13 cellular contexts compared by ENCODE assay signal in genomic region chr15:74768099-74768770, GRCh38. TPM values are rescaled to one million over a fixed set of nuclear protein-coding genes. Genes with fewer than 3 reads are reported as not detected.
DNase-seq lines count a peak whose midpoint lies in the region; ATAC-seq and TF ChIP-seq lines count a peak whose summit lies in the region.
"Had no signal": no experiment of that assay in that cellular context is flagged by ENCODE, and none has a peak within 500 bp of the region (broad histone marks: within the 10 kb centered on the region; RNA-seq: fewer than 3 reads in every experiment).

No MANE protein-coding gene starts in this region.

- peak; percentile 53 for DNase-seq in activated CD4-positive, alpha-beta T cell treated with anti-CD3 and anti-CD28 coated beads, Interleukin-2, amount 10 ng/mL, durations not matched to agents 24 days and 14 days
- no peak for DNase-seq in activated CD4-positive, alpha-beta T cell treated with anti-CD3 and anti-CD28 coated beads, Interleukin-2, amount 50 U/mL, for 4 hours
- DNase-seq in NCI-H69 (lab: John Stamatoyannopoulos, UW) (peak; percentile 12), endodermal cell (no peak), D341Med (ENCODE audit: low spot score) (no peak), mesenteric fat pad (ENCODE audit: low spot score) (no peak)
- DNase-seq in stimulated activated naive CD8-positive, alpha-beta T cell treated with anti-CD3 and anti-CD28 coated beads, Interleukin-15, amount 100 ng/mL, for 72 hours = no peak
- no peak for DNase-seq in activated effector memory CD4-positive, alpha-beta T cell treated with Interleukin-2 at 50 U/mL for 16 hours

- no peak overlapping the region for H3K4me3 Mint-ChIP-seq in activated CD4-positive, alpha-beta T cell treated with anti-CD3 and anti-CD28 coated beads, Interleukin-2, amount 10 ng/mL, durations not matched to agents 24 days and 14 days
- H3K4me3 Mint-ChIP-seq in endodermal cell = peak overlapping the region; percentile 14
- peak overlapping the region; percentile 31 to 73 for H3K4me3 Mint-ChIP-seq in stimulated activated naive CD8-positive, alpha-beta T cell treated with anti-CD3 and anti-CD28 coated beads, Interleukin-15, amount 100 ng/mL, for 72 hours
- H3K4me3 Mint-ChIP-seq: activated CD4-positive, alpha-beta memory T cell treated with anti-CD3 and anti-CD28 coated beads for 36 hours; IgD-negative memory B cell had no signal

- no peaks in the 10 kb centered on the region for H3K36me3 Mint-ChIP-seq in activated CD4-positive, alpha-beta T cell treated with anti-CD3 and anti-CD28 coated beads, Interleukin-2, amount 10 ng/mL, durations not matched to agents 24 days and 14 days (ENCODE audit: low read depth)
- H3K36me3 Mint-ChIP-seq in endodermal cell (ENCODE audit: low read depth) = no peaks in the 10 kb centered on the region
- H3K36me3 Mint-ChIP-seq: activated CD4-positive, alpha-beta memory T cell treated with anti-CD3 and anti-CD28 coated beads for 36 hours; activated naive CD4-positive, alpha-beta T cell treated with anti-CD3 and anti-CD28 coated beads, Interleukin-2, amount 50 U/mL, for 72 hours; IgD-negative memory B cell had no signal

- peaks cover 11% of the 10 kb centered on the region for H3K27me3 ChIP-seq in endodermal cell (ENCODE audit: control insufficient read depth, insufficient read depth, low read length, poor library complexity, severe bottlenecking)

- no peak overlapping the region for H3K4me3 ChIP-seq in endodermal cell (ENCODE audit: low read length)
- H3K4me3 ChIP-seq: lower lobe of right lung had no signal

- peaks cover 4% of the 10 kb centered on the region for H3K27me3 Mint-ChIP-seq in activated CD4-positive, alpha-beta T cell treated with anti-CD3 and anti-CD28 coated beads, Interleukin-2, amount 10 ng/mL, durations not matched to agents 24 days and 14 days
- H3K27me3 Mint-ChIP-seq in endodermal cell (ENCODE audit: insufficient read depth) = peaks cover 13% of the 10 kb centered on the region
- H3K27me3 Mint-ChIP-seq in stimulated activated naive CD8-positive, alpha-beta T cell treated with anti-CD3 and anti-CD28 coated beads, Interleukin-15, amount 100 ng/mL, for 72 hours = no peaks in the 10 kb centered on the region

- no peak for ATAC-seq in stimulated activated naive CD8-positive, alpha-beta T cell treated with anti-CD3 and anti-CD28 coated beads, Interleukin-15, amount 100 ng/mL, for 72 hours

- H3K27ac ChIP-seq in endodermal cell (ENCODE audit: low read depth, low read length) = no peak overlapping the region
- H3K27ac ChIP-seq: lower lobe of right lung had no signal

- H3K9ac ChIP-seq in endodermal cell (ENCODE audit: extremely low read depth, low read length, poor library complexity, severe bottlenecking) = no peak overlapping the region

- no peak for TF ChIP-seq CTCF in endodermal cell (conservative IDR thresholded peaks at IDR 0.05)

- H3K27ac Mint-ChIP-seq in activated CD4-positive, alpha-beta T cell treated with anti-CD3 and anti-CD28 coated beads, Interleukin-2, amount 10 ng/mL, durations not matched to agents 24 days and 14 days = no peak overlapping the region
- H3K27ac Mint-ChIP-seq in endodermal cell = no peak overlapping the region
- H3K27ac Mint-ChIP-seq in stimulated activated naive CD8-positive, alpha-beta T cell treated with anti-CD3 and anti-CD28 coated beads, Interleukin-15, amount 100 ng/mL, for 72 hours = peak overlapping the region in 1 of 2 donors; percentile 7
- H3K27ac Mint-ChIP-seq: activated CD4-positive, alpha-beta memory T cell treated with anti-CD3 and anti-CD28 coated beads for 36 hours had no signal

- WGBS in endodermal cell (ENCODE audit: insufficient coverage in 1 of 2, insufficient read length in 1 of 2), 2 experiments = 42 to 59% methylated on average over 8 to 14 of the region's 15 CpGs

- H3K36me3 ChIP-seq in endodermal cell (ENCODE audit: control insufficient read depth, insufficient read depth, low read length) = no peaks in the 10 kb centered on the region
- H3K36me3 ChIP-seq: lower lobe of right lung had no signal

- H3K4me1 Mint-ChIP-seq in activated CD4-positive, alpha-beta T cell treated with anti-CD3 and anti-CD28 coated beads, Interleukin-2, amount 10 ng/mL, durations not matched to agents 24 days and 14 days = peaks cover 19% of the 10 kb centered on the region
- peaks cover 16% of the 10 kb centered on the region for H3K4me1 Mint-ChIP-seq in endodermal cell
- H3K4me1 Mint-ChIP-seq in stimulated activated naive CD8-positive, alpha-beta T cell treated with anti-CD3 and anti-CD28 coated beads, Interleukin-15, amount 100 ng/mL, for 72 hours = peaks cover 41% of the 10 kb centered on the region

- no peaks in the 10 kb centered on the region for H3K9me3 Mint-ChIP-seq in activated CD4-positive, alpha-beta T cell treated with anti-CD3 and anti-CD28 coated beads, Interleukin-2, amount 10 ng/mL, durations not matched to agents 24 days and 14 days
- no peaks in the 10 kb centered on the region for H3K9me3 Mint-ChIP-seq in endodermal cell
- H3K9me3 Mint-ChIP-seq in stimulated activated naive CD8-positive, alpha-beta T cell treated with anti-CD3 and anti-CD28 coated beads, Interleukin-15, amount 100 ng/mL, for 72 hours = no peaks in the 10 kb centered on the region
- H3K9me3 Mint-ChIP-seq: activated CD4-positive, alpha-beta memory T cell treated with anti-CD3 and anti-CD28 coated beads for 36 hours; activated naive CD4-positive, alpha-beta T cell treated with anti-CD3 and anti-CD28 coated beads, Interleukin-2, amount 50 U/mL, for 72 hours; IgD-negative memory B cell had no signal

- H3K4me1 ChIP-seq in endodermal cell (ENCODE audit: control insufficient read depth, insufficient read depth, low read length) = peaks cover 4% of the 10 kb centered on the region

- intact Hi-C loops in activated CD4-positive, alpha-beta T cell treated with anti-CD3 and anti-CD28 coated beads, Interleukin-2, amount 10 ng/mL, durations not matched to agents 24 days and 14 days (cut with micrococcal nuclease) = loop anchor here (2.0 kb wide), 1 partner anchor 393 kb away; no protein-coding TSS in a partner anchor

- H3K9me3 ChIP-seq in endodermal cell (ENCODE audit: control insufficient read depth, low read length) = no peaks in the 10 kb centered on the region
- H3K9me3 ChIP-seq: lower lobe of right lung had no signal

RNA-seq across cellular contexts. Expression of gene CSK, which starts 13.6 kb away (rescaled TPM):
- total RNA-seq in activated CD4-positive, alpha-beta T cell treated with anti-CD3 and anti-CD28 coated beads, Interleukin-2, amount 10 ng/mL, durations not matched to agents 24 days and 14 days = 332 and 340 TPM in 2 replicates
- total RNA-seq in endodermal cell (10 to 100 TPM; 64.3 to 68.5 TPM), mesenteric fat pad (46.9 TPM)
- polyA plus RNA-seq in endodermal cell (2013, experiment 1 of 2) = 47.2 TPM
- polyA plus RNA-seq in endodermal cell (2013, experiment 2 of 2) = 45.1 TPM

RNA-seq across cellular contexts. Expression of gene CYP1A2, which starts 19.6 kb away (rescaled TPM):
- not detected in 2 replicates for total RNA-seq in activated CD4-positive, alpha-beta T cell treated with anti-CD3 and anti-CD28 coated beads, Interleukin-2, amount 10 ng/mL, durations not matched to agents 24 days and 14 days
- total RNA-seq in endodermal cell (not detected), mesenteric fat pad (not detected)
- polyA plus RNA-seq in endodermal cell (2013, experiment 1 of 2) = not detected
- polyA plus RNA-seq in endodermal cell (2013, experiment 2 of 2) = not detected
- total RNA-seq: activated CD4-positive, alpha-beta memory T cell treated with anti-CD3 and anti-CD28 coated beads for 36 hours; activated naive CD4-positive, alpha-beta T cell treated with anti-CD3 and anti-CD28 coated beads, Interleukin-2, amount 50 U/mL, for 72 hours; lower lobe of right lung; subcutaneous adipose tissue had no signal
- polyA plus RNA-seq: IgD-negative memory B cell had no signal

RNA-seq across cellular contexts. Expression of gene CYP1A1, which starts 42.9 kb away (rescaled TPM):
- 0.31 and 0.42 TPM in 2 replicates for total RNA-seq in activated CD4-positive, alpha-beta T cell treated with anti-CD3 and anti-CD28 coated beads, Interleukin-2, amount 10 ng/mL, durations not matched to agents 24 days and 14 days
- total RNA-seq in endodermal cell (not detected), mesenteric fat pad (65.0 TPM)
- 0.21 TPM for polyA plus RNA-seq in endodermal cell (2013, experiment 1 of 2)
- 0.21 TPM for polyA plus RNA-seq in endodermal cell (2013, experiment 2 of 2)
- polyA plus RNA-seq: IgD-negative memory B cell had no signal

RNA-seq across cellular contexts. Expression of gene LMAN1L, which starts 44.4 kb away (rescaled TPM):
- total RNA-seq in activated CD4-positive, alpha-beta T cell treated with anti-CD3 and anti-CD28 coated beads, Interleukin-2, amount 10 ng/mL, durations not matched to agents 24 days and 14 days = 0.33 and 0.36 TPM in 2 replicates
- not detected for total RNA-seq in endodermal cell
- not detected for polyA plus RNA-seq in endodermal cell (2013, experiment 1 of 2)
- not detected for polyA plus RNA-seq in endodermal cell (2013, experiment 2 of 2)
- total RNA-seq in mesenteric fat pad = not detected
- total RNA-seq: activated CD4-positive, alpha-beta memory T cell treated with anti-CD3 and anti-CD28 coated beads for 36 hours; lower lobe of right lung; subcutaneous adipose tissue had no signal
- polyA plus RNA-seq: IgD-negative memory B cell had no signal

RNA-seq across cellular contexts. Expression of gene CPLX3, which starts 58.2 kb away (rescaled TPM):
- total RNA-seq in activated CD4-positive, alpha-beta T cell treated with anti-CD3 and anti-CD28 coated beads, Interleukin-2, amount 10 ng/mL, durations not matched to agents 24 days and 14 days = 0.09 TPM in 2 replicates
- total RNA-seq in endodermal cell (not detected), mesenteric fat pad (not detected)
- 0.25 TPM for polyA plus RNA-seq in endodermal cell (2013, experiment 1 of 2)
- 0.17 TPM for polyA plus RNA-seq in endodermal cell (2013, experiment 2 of 2)
- total RNA-seq: activated CD4-positive, alpha-beta memory T cell treated with anti-CD3 and anti-CD28 coated beads for 36 hours; lower lobe of right lung; subcutaneous adipose tissue had no signal
- polyA plus RNA-seq: IgD-negative memory B cell had no signal

Comparison
In these comparisons a context has a peak if more than half of its experiments do, and no peak if none do; other contexts are left out.
1. DNase-seq: peak in activated CD4-positive, alpha-beta T cell treated with anti-CD3 and anti-CD28 coated beads, Interleukin-2, amount 10 ng/mL, durations not matched to agents 24 days and 14 days (single experiment) and NCI-H69 (single experiment); none in activated CD4-positive, alpha-beta T cell treated with anti-CD3 and anti-CD28 coated beads, Interleukin-2, amount 50 U/mL, for 4 hours (0 of 2), endodermal cell (single experiment), stimulated activated naive CD8-positive, alpha-beta T cell treated with anti-CD3 and anti-CD28 coated beads, Interleukin-15, amount 100 ng/mL, for 72 hours (0 of 2), activated effector memory CD4-positive, alpha-beta T cell treated with Interleukin-2 at 50 U/mL for 16 hours (single experiment), D341Med (single experiment) and mesenteric fat pad (single experiment).
2. RNA of gene CYP1A1, which starts 42.9 kb away (total RNA-seq): 65.0 TPM in mesenteric fat pad (single experiment); 0.31 to 0.42 TPM in activated CD4-positive, alpha-beta T cell treated with anti-CD3 and anti-CD28 coated beads, Interleukin-2, amount 10 ng/mL, durations not matched to agents 24 days and 14 days and not detected in endodermal cell; every median in the first group is over 10 times any median in the second.